8 cellular contexts compared by ENCODE assay signal in genomic region chr1:150926094-150926741, GRCh38. TPM values are rescaled to one million over a fixed set of nuclear protein-coding genes. Genes with fewer than 3 reads are reported as not detected.
DNase-seq lines count a peak whose midpoint lies in the region; ATAC-seq lines count a peak whose summit lies in the region.

SETDB1 (plus strand) TSS chr1:150926363; CDS start chr1:150927715, 1,352 bp downstream.

- H3K27ac Mint-ChIP-seq in dendritic cell treated with granulocyte-macrophage colony-stimulating factor and Interleukin-4, amounts not matched to agents 40 ng/mL and 50 ng/mL, for 4 days, result peak within 1 kb of the TSS; percentile 94

- DNase-seq in C1 segment of cervical spinal cord (lab: John Stamatoyannopoulos, UW) (peak; percentile 37 to 94 (median 90)), NCI-H748 treated with DMSO at 0.1 percent for 48 hours (lab: John Stamatoyannopoulos, UW) (peak; percentile 98), left lobe of liver (ENCODE audit: low spot score) (peak; percentile 98)
- DNase-seq in activated CD4-positive, alpha-beta T cell treated with anti-CD3 and anti-CD28 coated beads, Interleukin-2, amount 50 U/mL, for 24 hours (ENCODE audit: low read depth in 1 of 2, low spot score in 1 of 2), result peak; percentile 77 to 94
- peak; percentile 91 for DNase-seq in stimulated activated CD4-positive, alpha-beta T cell treated with anti-CD3 and anti-CD28 coated beads, Interleukin-2, amount 100 ng/mL, for 4 hours (ENCODE audit: low read depth)

- ATAC-seq in GM19372 (IDR thresholded peaks at IDR 0.05; ENCODE audit: low read depth, unreplicated experiment) (peak; percentile 89), HG03558 (IDR thresholded peaks at IDR 0.05; ENCODE audit: extremely low read depth, unreplicated experiment) (peak; percentile 59), left lobe of liver (peak; percentile 95)

- no peaks in the 10 kb centered on the region for H3K9me3 Mint-ChIP-seq in dendritic cell treated with granulocyte-macrophage colony-stimulating factor and Interleukin-4, amounts not matched to agents 40 ng/mL and 50 ng/mL, for 4 days

- H3K27me3 Mint-ChIP-seq in dendritic cell treated with granulocyte-macrophage colony-stimulating factor and Interleukin-4, amounts not matched to agents 40 ng/mL and 50 ng/mL, for 4 days, result no peaks in the 10 kb centered on the region

- peaks cover 43% of the 10 kb centered on the region for H3K36me3 Mint-ChIP-seq in dendritic cell treated with granulocyte-macrophage colony-stimulating factor and Interleukin-4, amounts not matched to agents 40 ng/mL and 50 ng/mL, for 4 days (ENCODE audit: low read depth)

- H3K4me3 Mint-ChIP-seq in dendritic cell treated with granulocyte-macrophage colony-stimulating factor and Interleukin-4, amounts not matched to agents 40 ng/mL and 50 ng/mL, for 4 days, result peak within 1 kb of the TSS; percentile 91

- peaks cover 20% of the 10 kb centered on the region for H3K4me1 Mint-ChIP-seq in dendritic cell treated with granulocyte-macrophage colony-stimulating factor and Interleukin-4, amounts not matched to agents 40 ng/mL and 50 ng/mL, for 4 days (ENCODE audit: low read depth)

- intact Hi-C loops in dendritic cell treated with granulocyte-macrophage colony-stimulating factor and Interleukin-4, amounts not matched to agents 40 ng/mL and 50 ng/mL, for 4 days (cut with micrococcal nuclease), result loop anchor here (1.0 to 10.0 kb wide), 2 partner anchors 50 to 81 kb away; partner anchors contain the start of gene ARNT

RNA-seq across cellular contexts. Expression of gene SETDB1, which starts in this region (rescaled TPM):
- 14.0 TPM for total RNA-seq in left lobe of liver

Comparison
In these comparisons a context has a peak if more than half of its experiments do, and no peak if none do; other contexts are left out.
1. Peak in every context shown above with its lines: DNase-seq and ATAC-seq.